1 cellular context compared by ENCODE assay signal in the genomic region with DNA sequence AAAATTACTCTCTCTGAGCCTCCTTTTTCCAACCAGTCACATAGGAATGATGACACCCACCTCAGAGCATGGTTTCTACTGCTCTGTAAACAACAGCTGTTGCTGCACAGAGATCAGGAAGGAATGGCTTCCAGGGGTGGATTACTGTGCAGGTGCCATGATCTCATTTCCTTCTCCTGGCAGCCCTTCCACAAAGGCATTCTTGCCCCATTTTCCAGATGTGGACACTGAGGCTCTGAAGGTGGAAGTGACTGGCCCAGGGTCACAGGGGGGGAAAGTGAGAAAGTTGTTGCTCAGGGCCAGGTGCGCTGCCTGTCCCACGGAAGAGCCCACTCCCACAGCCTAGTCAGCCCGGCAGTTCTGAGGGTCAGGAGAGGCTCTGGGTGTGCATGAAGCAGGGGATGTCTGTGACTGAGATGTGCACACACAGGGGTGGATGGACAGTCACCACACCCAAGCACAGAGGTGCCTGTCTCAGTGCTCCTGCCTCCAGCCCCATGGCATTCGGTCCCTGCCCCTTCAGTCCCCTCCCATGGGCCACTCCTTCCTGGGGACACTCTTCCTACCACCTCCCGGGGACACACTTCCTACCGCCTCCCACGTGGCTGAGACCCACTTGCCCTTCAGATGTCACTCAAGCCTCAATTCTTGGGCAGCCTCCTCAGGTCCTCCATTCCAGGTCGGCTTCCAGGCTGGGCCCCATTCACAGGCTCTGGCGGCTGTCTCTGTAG.
TF ChIP-seq lines count a peak whose summit lies in the region.

No MANE protein-coding gene starts in this region.

TF ChIP-seq in HepG2, 621 proteins besides CTCF, POLR2A, EP300 and RAD21 (continued from another document and continues in another):
- TF ChIP-seq CEBPG (CRISPR knock-in tag; IDR thresholded peaks at IDR 0.05) (peak; percentile 34; the same call in 1 of the 2 replicates), PHF8 (CRISPR knock-in tag; IDR thresholded peaks at IDR 0.05) (no peak), ZNF441 (CRISPR knock-in tag; IDR thresholded peaks at IDR 0.05; ENCODE audit: borderline replicate concordance) (peak; percentile 77; the same call in 1 of the 2 replicates), SAP130 (CRISPR knock-in tag; IDR thresholded peaks at IDR 0.05; ENCODE audit: low read depth) (peak; percentile 71), FOXP1 (IDR thresholded peaks at IDR 0.05) (no peak), FOXP1 (CRISPR knock-in tag; IDR thresholded peaks at IDR 0.05) (peak; percentile 32; the same call in 1 of the 2 replicates), KAT8 (CRISPR knock-in tag; IDR thresholded peaks at IDR 0.05) (no peak), GATA4 (IDR thresholded peaks at IDR 0.05; ENCODE audit: borderline replicate concordance, low read depth) (no peak), TRIM22 (IDR thresholded peaks at IDR 0.05) (no peak), POLR2AphosphoS2 (IDR thresholded peaks at IDR 0.05; ENCODE audit: low read depth, low read length) (peak; percentile 80; the same call in 1 of the 2 replicates), NKX3-1 (CRISPR knock-in tag; IDR thresholded peaks at IDR 0.05) (no peak), CREB1 (IDR thresholded peaks at IDR 0.05) (0 out of 2 replicates have a peak, but pooled peaks have one; percentile 16), CREB1 (CRISPR knock-in tag; IDR thresholded peaks at IDR 0.05) (no peak), STAT5B (CRISPR knock-in tag; IDR thresholded peaks at IDR 0.05) (no peak), DPF2 (CRISPR knock-in tag; IDR thresholded peaks at IDR 0.05; ENCODE audit: borderline replicate concordance, low read depth) (0 out of 2 replicates have a peak, but pooled peaks have one; percentile 15), PATZ1 (CRISPR knock-in tag; IDR thresholded peaks at IDR 0.05) (no peak), RBM22 (optimal IDR thresholded peaks at IDR 0.05; ENCODE audit: low read length) (no peak), ELF3 (CRISPR knock-in tag; IDR thresholded peaks at IDR 0.05) (peak; percentile 48; the same call in 1 of the 2 replicates), GATAD2A (CRISPR knock-in tag; IDR thresholded peaks at IDR 0.05) (0 out of 2 replicates have a peak, but pooled peaks have one; percentile 11), ZNF24 (IDR thresholded peaks at IDR 0.05) (no peak), ZHX2 (IDR thresholded peaks at IDR 0.05; ENCODE audit: low read depth) (0 out of 2 replicates have a peak, but pooled peaks have one; percentile 29), ZHX2 (CRISPR knock-in tag; IDR thresholded peaks at IDR 0.05; ENCODE audit: borderline replicate concordance) (no peak), HMG20A (CRISPR knock-in tag; IDR thresholded peaks at IDR 0.05; ENCODE audit: borderline replicate concordance) (peak; percentile 18; the same call in 1 of the 2 replicates), ETV5 (CRISPR knock-in tag; IDR thresholded peaks at IDR 0.05; ENCODE audit: borderline replicate concordance) (peak; percentile 24; the same call in 1 of the 2 replicates), TP53 (CRISPR knock-in tag; conservative IDR thresholded peaks at IDR 0.05) (no peak), SP140L (CRISPR knock-in tag; IDR thresholded peaks at IDR 0.05; ENCODE audit: borderline replicate concordance) (no peak), CBX1 (IDR thresholded peaks at IDR 0.05; ENCODE audit: low read depth) (peak; percentile 34), ZNF619 (CRISPR knock-in tag; IDR thresholded peaks at IDR 0.05) (no peak), ZNF629 (CRISPR knock-in tag; conservative IDR thresholded peaks at IDR 0.05) (peak; percentile 98), ARID4A (CRISPR knock-in tag; IDR thresholded peaks at IDR 0.05; ENCODE audit: borderline replicate concordance) (peak; percentile 31; the same call in 1 of the 2 replicates), ZNF567 (CRISPR knock-in tag; IDR thresholded peaks at IDR 0.05; ENCODE audit: borderline replicate concordance) (no peak), FOXA1 (IDR thresholded peaks at IDR 0.05) (no peak), FOXA1 (CRISPR knock-in tag; IDR thresholded peaks at IDR 0.05) (peak; percentile 79), FOXA3 (CRISPR knock-in tag; IDR thresholded peaks at IDR 0.05) (peak; percentile 81)
- TF ChIP-seq, protein P1, sequence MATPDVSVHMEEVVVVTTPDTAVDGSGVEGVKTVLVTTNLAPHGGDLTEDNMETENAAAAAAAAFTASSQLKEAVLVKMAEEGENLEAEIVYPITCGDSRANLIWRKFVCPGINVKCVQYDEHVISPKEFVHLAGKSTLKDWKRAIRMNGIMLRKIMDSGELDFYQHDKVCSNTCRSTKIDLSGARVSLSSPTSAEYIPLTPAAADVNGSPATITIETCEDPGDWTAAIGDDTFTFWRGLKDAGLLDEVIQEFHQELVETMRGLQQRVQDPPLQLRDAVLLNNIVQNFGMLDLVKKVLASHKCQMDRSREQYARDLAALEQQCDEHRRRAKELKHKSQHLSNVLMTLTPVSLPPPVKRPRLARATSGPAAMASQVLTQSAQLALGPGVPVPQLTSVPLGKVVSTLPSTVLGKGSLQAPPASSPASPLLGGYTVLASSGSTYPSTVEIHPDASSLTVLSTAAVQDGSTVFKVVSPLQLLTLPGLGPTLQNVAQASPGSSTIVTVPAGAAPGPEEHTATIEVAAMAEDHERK (CRISPR knock-in tag; IDR thresholded peaks at IDR 0.05; ENCODE audit: low read depth): no peak
- TF ChIP-seq, protein P2, sequence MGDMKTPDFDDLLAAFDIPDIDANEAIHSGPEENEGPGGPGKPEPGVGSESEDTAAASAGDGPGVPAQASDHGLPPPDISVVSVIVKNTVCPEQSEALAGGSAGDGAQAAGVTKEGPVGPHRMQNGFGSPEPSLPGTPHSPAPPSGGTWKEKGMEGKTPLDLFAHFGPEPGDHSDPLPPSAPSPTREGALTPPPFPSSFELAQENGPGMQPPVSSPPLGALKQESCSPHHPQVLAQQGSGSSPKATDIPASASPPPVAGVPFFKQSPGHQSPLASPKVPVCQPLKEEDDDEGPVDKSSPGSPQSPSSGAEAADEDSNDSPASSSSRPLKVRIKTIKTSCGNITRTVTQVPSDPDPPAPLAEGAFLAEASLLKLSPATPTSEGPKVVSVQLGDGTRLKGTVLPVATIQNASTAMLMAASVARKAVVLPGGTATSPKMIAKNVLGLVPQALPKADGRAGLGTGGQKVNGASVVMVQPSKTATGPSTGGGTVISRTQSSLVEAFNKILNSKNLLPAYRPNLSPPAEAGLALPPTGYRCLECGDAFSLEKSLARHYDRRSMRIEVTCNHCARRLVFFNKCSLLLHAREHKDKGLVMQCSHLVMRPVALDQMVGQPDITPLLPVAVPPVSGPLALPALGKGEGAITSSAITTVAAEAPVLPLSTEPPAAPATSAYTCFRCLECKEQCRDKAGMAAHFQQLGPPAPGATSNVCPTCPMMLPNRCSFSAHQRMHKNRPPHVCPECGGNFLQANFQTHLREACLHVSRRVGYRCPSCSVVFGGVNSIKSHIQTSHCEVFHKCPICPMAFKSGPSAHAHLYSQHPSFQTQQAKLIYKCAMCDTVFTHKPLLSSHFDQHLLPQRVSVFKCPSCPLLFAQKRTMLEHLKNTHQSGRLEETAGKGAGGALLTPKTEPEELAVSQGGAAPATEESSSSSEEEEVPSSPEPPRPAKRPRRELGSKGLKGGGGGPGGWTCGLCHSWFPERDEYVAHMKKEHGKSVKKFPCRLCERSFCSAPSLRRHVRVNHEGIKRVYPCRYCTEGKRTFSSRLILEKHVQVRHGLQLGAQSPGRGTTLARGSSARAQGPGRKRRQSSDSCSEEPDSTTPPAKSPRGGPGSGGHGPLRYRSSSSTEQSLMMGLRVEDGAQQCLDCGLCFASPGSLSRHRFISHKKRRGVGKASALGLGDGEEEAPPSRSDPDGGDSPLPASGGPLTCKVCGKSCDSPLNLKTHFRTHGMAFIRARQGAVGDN (CRISPR knock-in tag; IDR thresholded peaks at IDR 0.05): peak; percentile 44; the same call in 1 of the 2 replicates
- TF ChIP-seq, protein P3, sequence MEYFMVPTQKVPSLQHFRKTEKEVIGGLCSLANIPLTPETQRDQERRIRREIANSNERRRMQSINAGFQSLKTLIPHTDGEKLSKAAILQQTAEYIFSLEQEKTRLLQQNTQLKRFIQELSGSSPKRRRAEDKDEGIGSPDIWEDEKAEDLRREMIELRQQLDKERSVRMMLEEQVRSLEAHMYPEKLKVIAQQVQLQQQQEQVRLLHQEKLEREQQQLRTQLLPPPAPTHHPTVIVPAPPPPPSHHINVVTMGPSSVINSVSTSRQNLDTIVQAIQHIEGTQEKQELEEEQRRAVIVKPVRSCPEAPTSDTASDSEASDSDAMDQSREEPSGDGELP (IDR thresholded peaks at IDR 0.05; ENCODE audit: borderline replicate concordance, low read depth): peak; percentile 93
